In genomic region chr7:63968629-63969028, GRCh38 we compare ENCODE assay signal across 4 cellular contexts.
TF ChIP-seq lines count a peak whose summit lies in the region.

No MANE protein-coding gene starts in this region.

TF ChIP-seq in HepG2, 621 proteins besides CTCF, POLR2A, EP300 and RAD21:
- no peak for TF ChIP-seq ZBTB39 (CRISPR knock-in tag; IDR thresholded peaks at IDR 0.05)
- no peak for TF ChIP-seq MTERF4 (CRISPR knock-in tag; IDR thresholded peaks at IDR 0.05)
- TF ChIP-seq MTA3 (CRISPR knock-in tag; IDR thresholded peaks at IDR 0.05) = no peak
- TF ChIP-seq ZNF777 (CRISPR knock-in tag; IDR thresholded peaks at IDR 0.05) = no peak
- TF ChIP-seq ATF3 (CRISPR knock-in tag; IDR thresholded peaks at IDR 0.05) = no peak
- no peak for TF ChIP-seq FOXJ3 (CRISPR knock-in tag; IDR thresholded peaks at IDR 0.05; ENCODE audit: borderline replicate concordance)
- peak; percentile 67; the same call in 1 of the 2 replicates for TF ChIP-seq MAFF (IDR thresholded peaks at IDR 0.05; ENCODE audit: low read depth, low read length)
- peak; percentile 34 to 70; a peak in 3 of 4 replicates for TF ChIP-seq MAFK (conservative IDR thresholded peaks at IDR 0.05 in 1 of 2, IDR thresholded peaks at IDR 0.05 in 1 of 2; ENCODE audit: low read length in 2 of 2)
TF ChIP-seq in HepG2: peak in this region for 2.

TF ChIP-seq in A549, 52 proteins besides CTCF, POLR2A, EP300 and RAD21:
- TF ChIP-seq MAFK (IDR thresholded peaks at IDR 0.05; ENCODE audit: partially characterized antibody) = peak; percentile 49
- no peak for TF ChIP-seq PHF8 (IDR thresholded peaks at IDR 0.05; ENCODE audit: borderline replicate concordance, low read depth)

TF ChIP-seq in IMR-90, 13 proteins besides CTCF, POLR2A, EP300 and RAD21:
- TF ChIP-seq ELK1 (IDR thresholded peaks at IDR 0.05; ENCODE audit: borderline replicate concordance, low read depth, low read length) (no peak), RFX5 (IDR thresholded peaks at IDR 0.05; ENCODE audit: low read depth, low read length) (no peak), MAFK (IDR thresholded peaks at IDR 0.05; ENCODE audit: low read depth, low read length) (peak; percentile 54), USF2 (IDR thresholded peaks at IDR 0.05; ENCODE audit: low read depth, low read length) (no peak), FOS (IDR thresholded peaks at IDR 0.05; ENCODE audit: low read depth, low read length) (no peak), MXI1 (IDR thresholded peaks at IDR 0.05; ENCODE audit: borderline replicate concordance, low read depth, low read length) (no peak)

TF ChIP-seq in K562, 482 proteins besides CTCF, POLR2A, EP300 and RAD21:
- TF ChIP-seq ZNF316 (IDR thresholded peaks at IDR 0.05) (peak; percentile 76), MAFG (tag; conservative IDR thresholded peaks at IDR 0.05) (peak; percentile 39; the same call in 1 of the 2 replicates), MAFF (IDR thresholded peaks at IDR 0.05; ENCODE audit: low read length) (0 out of 2 replicates have a peak, but pooled peaks have one; percentile 6), FUS (optimal IDR thresholded peaks at IDR 0.05; ENCODE audit: low read depth, low read length) (no peak), C11orf30 (IDR thresholded peaks at IDR 0.05; ENCODE audit: low read depth) (peak; percentile 32; the same call in 1 of the 2 replicates)
